2 cellular contexts compared by ENCODE assay signal in the genomic region with DNA sequence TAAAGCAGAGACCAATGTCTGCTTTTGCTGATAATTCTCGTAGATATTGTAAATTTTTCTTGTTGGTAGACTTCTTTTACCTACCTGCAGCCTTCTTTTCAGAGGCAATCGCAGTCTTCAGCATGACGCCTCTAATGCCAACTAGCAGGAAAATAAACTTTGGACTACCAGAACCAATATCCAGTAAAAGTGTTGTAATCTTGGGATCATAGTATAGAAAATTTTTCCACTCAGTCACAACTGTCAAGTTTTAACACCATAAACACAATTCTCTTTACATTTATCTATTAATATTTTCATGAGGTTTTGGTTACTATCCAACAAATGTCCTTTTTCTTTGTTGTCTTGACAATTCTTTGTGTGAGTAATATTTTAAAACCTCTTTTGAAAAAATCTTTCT.
TF ChIP-seq lines count a peak whose summit lies in the region.

No MANE protein-coding gene starts in this region.

TF ChIP-seq in SK-N-SH, 30 proteins besides CTCF, POLR2A, EP300 and RAD21:
- TF ChIP-seq CHD2 (IDR thresholded peaks at IDR 0.05; ENCODE audit: low read length, partially characterized antibody) (no peak), USF2 (IDR thresholded peaks at IDR 0.05; ENCODE audit: borderline replicate concordance, low read depth, low read length) (no peak), TEAD4 (IDR thresholded peaks at IDR 0.05; ENCODE audit: borderline replicate concordance, insufficient read depth) (no peak), YY1 (IDR thresholded peaks at IDR 0.05; ENCODE audit: low read depth) (no peak), REST (IDR thresholded peaks at IDR 0.05; ENCODE audit: low read depth, low read length) (no peak), TCF12 (IDR thresholded peaks at IDR 0.05) (no peak), USF1 (IDR thresholded peaks at IDR 0.05; ENCODE audit: borderline replicate concordance, low read depth) (no peak)
- TF ChIP-seq, protein P1, sequence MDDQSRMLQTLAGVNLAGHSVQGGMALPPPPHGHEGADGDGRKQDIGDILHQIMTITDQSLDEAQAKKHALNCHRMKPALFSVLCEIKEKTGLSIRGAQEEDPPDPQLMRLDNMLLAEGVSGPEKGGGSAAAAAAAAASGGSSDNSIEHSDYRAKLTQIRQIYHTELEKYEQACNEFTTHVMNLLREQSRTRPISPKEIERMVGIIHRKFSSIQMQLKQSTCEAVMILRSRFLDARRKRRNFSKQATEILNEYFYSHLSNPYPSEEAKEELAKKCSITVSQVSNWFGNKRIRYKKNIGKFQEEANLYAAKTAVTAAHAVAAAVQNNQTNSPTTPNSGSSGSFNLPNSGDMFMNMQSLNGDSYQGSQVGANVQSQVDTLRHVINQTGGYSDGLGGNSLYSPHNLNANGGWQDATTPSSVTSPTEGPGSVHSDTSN (IDR thresholded peaks at IDR 0.05): no peak

TF ChIP-seq in SK-N-SH treated with all-trans-retinoic acid at 6 μM for 48 hours, 23 proteins besides CTCF, POLR2A, EP300 and RAD21:
- TF ChIP-seq ISL1 (CRISPR knock-in tag; IDR thresholded peaks at IDR 0.05): no peak
- no peak for TF ChIP-seq ZNF8 (CRISPR knock-in tag; IDR thresholded peaks at IDR 0.05)
- no peak for TF ChIP-seq GLIS3 (CRISPR knock-in tag; IDR thresholded peaks at IDR 0.05)
- no peak for TF ChIP-seq SNAI2 (CRISPR knock-in tag; IDR thresholded peaks at IDR 0.05)
- no peak for TF ChIP-seq OSR1 (CRISPR knock-in tag; IDR thresholded peaks at IDR 0.05)
- no peak for TF ChIP-seq ZFP3 (CRISPR knock-in tag; IDR thresholded peaks at IDR 0.05)
- no peak for TF ChIP-seq ZC3H10 (CRISPR knock-in tag; IDR thresholded peaks at IDR 0.05)
- TF ChIP-seq RARB (CRISPR knock-in tag; IDR thresholded peaks at IDR 0.05): no peak
- TF ChIP-seq ZFP30 (CRISPR knock-in tag; IDR thresholded peaks at IDR 0.05): no peak
- no peak for TF ChIP-seq ARNTL (CRISPR knock-in tag; IDR thresholded peaks at IDR 0.05; ENCODE audit: borderline replicate concordance, low read depth)
- no peak for TF ChIP-seq PPARA (CRISPR knock-in tag; IDR thresholded peaks at IDR 0.05; ENCODE audit: borderline replicate concordance)
- TF ChIP-seq, protein P2, sequence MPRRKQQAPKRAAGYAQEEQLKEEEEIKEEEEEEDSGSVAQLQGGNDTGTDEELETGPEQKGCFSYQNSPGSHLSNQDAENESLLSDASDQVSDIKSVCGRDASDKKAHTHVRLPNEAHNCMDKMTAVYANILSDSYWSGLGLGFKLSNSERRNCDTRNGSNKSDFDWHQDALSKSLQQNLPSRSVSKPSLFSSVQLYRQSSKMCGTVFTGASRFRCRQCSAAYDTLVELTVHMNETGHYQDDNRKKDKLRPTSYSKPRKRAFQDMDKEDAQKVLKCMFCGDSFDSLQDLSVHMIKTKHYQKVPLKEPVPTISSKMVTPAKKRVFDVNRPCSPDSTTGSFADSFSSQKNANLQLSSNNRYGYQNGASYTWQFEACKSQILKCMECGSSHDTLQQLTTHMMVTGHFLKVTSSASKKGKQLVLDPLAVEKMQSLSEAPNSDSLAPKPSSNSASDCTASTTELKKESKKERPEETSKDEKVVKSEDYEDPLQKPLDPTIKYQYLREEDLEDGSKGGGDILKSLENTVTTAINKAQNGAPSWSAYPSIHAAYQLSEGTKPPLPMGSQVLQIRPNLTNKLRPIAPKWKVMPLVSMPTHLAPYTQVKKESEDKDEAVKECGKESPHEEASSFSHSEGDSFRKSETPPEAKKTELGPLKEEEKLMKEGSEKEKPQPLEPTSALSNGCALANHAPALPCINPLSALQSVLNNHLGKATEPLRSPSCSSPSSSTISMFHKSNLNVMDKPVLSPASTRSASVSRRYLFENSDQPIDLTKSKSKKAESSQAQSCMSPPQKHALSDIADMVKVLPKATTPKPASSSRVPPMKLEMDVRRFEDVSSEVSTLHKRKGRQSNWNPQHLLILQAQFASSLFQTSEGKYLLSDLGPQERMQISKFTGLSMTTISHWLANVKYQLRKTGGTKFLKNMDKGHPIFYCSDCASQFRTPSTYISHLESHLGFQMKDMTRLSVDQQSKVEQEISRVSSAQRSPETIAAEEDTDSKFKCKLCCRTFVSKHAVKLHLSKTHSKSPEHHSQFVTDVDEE (CRISPR knock-in tag; IDR thresholded peaks at IDR 0.05): no peak
- no peak for TF ChIP-seq CREB5 (CRISPR knock-in tag; IDR thresholded peaks at IDR 0.05; ENCODE audit: low read depth)
